Comparison of ENCODE assay signal across 18 cellular contexts in genomic region chr6:36347635-36348034, GRCh38. TPM values are rescaled to one million over a fixed set of nuclear protein-coding genes. Genes with fewer than 3 reads are reported as not detected.
"Had no signal": no experiment of that assay in that cellular context is flagged by ENCODE, and none has a peak within 500 bp of the region (broad histone marks: within the 10 kb centered on the region; RNA-seq: fewer than 3 reads in every experiment).

No MANE protein-coding gene starts in this region.

- H3K9me3 Mint-ChIP-seq: activated T-helper 17 cell treated with anti-CD3 and anti-CD28 coated beads, Interleukin-2, amount 50 U/mL, for 72 hours; neural progenitor cell; stimulated activated effector memory CD8-positive, alpha-beta T cell treated with anti-CD3 and anti-CD28 coated beads, Interleukin-12 subunit alpha, Interleukin-12 subunit beta, amount 100 ng/mL, for 72 hours; T-cell had no signal

- FAIRE-seq: endothelial cell of umbilical vein had no signal

- H3K4me3 Mint-ChIP-seq: activated naive CD4-positive, alpha-beta T cell treated with anti-CD3 and anti-CD28 coated beads for 36 hours; activated T-helper 17 cell treated with anti-CD3 and anti-CD28 coated beads, Interleukin-2, amount 50 U/mL, for 72 hours; neural progenitor cell; stimulated activated effector memory CD8-positive, alpha-beta T cell treated with anti-CD3 and anti-CD28 coated beads, Interleukin-12 subunit alpha, Interleukin-12 subunit beta, amount 100 ng/mL, for 72 hours; T-cell; WTC11 had no signal

- H3K27me3 ChIP-seq: adrenal gland, breast epithelium, neural progenitor cell, thyroid gland, uterus had no signal

- DNase-seq: activated CD4-positive, alpha-beta T cell treated with anti-CD3 and anti-CD28 coated beads for 48 hours; activated naive CD4-positive, alpha-beta T cell treated with anti-CD3 and anti-CD28 coated beads for 36 hours; gastrocnemius medialis; lower lobe of right lung; midbrain; right cardiac atrium; T-cell; T1000; thyroid gland; uterus had no signal

- H3K4me1 ChIP-seq: breast epithelium, gastrocnemius medialis had no signal

- H3K4me1 Mint-ChIP-seq: activated T-helper 17 cell treated with anti-CD3 and anti-CD28 coated beads, Interleukin-2, amount 50 U/mL, for 72 hours; stimulated activated effector memory CD8-positive, alpha-beta T cell treated with anti-CD3 and anti-CD28 coated beads, Interleukin-12 subunit alpha, Interleukin-12 subunit beta, amount 100 ng/mL, for 72 hours; T-cell had no signal

- H3K27me3 Mint-ChIP-seq: activated T-helper 17 cell treated with anti-CD3 and anti-CD28 coated beads, Interleukin-2, amount 50 U/mL, for 72 hours; T-cell had no signal

- H3K36me3 Mint-ChIP-seq: neural progenitor cell; stimulated activated effector memory CD8-positive, alpha-beta T cell treated with anti-CD3 and anti-CD28 coated beads, Interleukin-12 subunit alpha, Interleukin-12 subunit beta, amount 100 ng/mL, for 72 hours; T-cell; WTC11 had no signal

- H3K9ac ChIP-seq: neural progenitor cell had no signal

- H3K27ac ChIP-seq: breast epithelium, gastrocnemius medialis, lower lobe of right lung, neural progenitor cell, thyroid gland, uterus had no signal

- H3K27ac Mint-ChIP-seq: activated naive CD4-positive, alpha-beta T cell treated with anti-CD3 and anti-CD28 coated beads for 36 hours; activated T-helper 17 cell treated with anti-CD3 and anti-CD28 coated beads, Interleukin-2, amount 50 U/mL, for 72 hours; neural progenitor cell; stimulated activated effector memory CD8-positive, alpha-beta T cell treated with anti-CD3 and anti-CD28 coated beads, Interleukin-12 subunit alpha, Interleukin-12 subunit beta, amount 100 ng/mL, for 72 hours; T-cell; WTC11 had no signal

- H3K36me3 ChIP-seq: adrenal gland, breast epithelium, gastrocnemius medialis, lower lobe of right lung, neural progenitor cell, thyroid gland, uterus had no signal

- H3K9me3 ChIP-seq: adrenal gland, breast epithelium, gastrocnemius medialis, lower lobe of right lung, thyroid gland, uterus had no signal

- H3K4me3 ChIP-seq: adrenal gland, breast epithelium, gastrocnemius medialis, lower lobe of right lung, neural progenitor cell, thyroid gland, uterus had no signal

- H2AFZ ChIP-seq: neural progenitor cell had no signal

- ATAC-seq: activated T-helper 17 cell treated with anti-CD3 and anti-CD28 coated beads, Interleukin-2, amount 50 U/mL, for 72 hours; gastrocnemius medialis; lower lobe of right lung; right cardiac atrium; stimulated activated effector memory CD8-positive, alpha-beta T cell treated with anti-CD3 and anti-CD28 coated beads, Interleukin-12 subunit alpha, Interleukin-12 subunit beta, amount 100 ng/mL, for 72 hours; T-cell; WTC11 had no signal

- H3K4me2 ChIP-seq: neural progenitor cell had no signal

RNA-seq across cellular contexts. Expression of gene BNIP5, which starts 10.9 kb away (rescaled TPM):
- total RNA-seq: activated naive CD4-positive, alpha-beta T cell treated with anti-CD3 and anti-CD28 coated beads for 36 hours; activated T-helper 17 cell treated with anti-CD3 and anti-CD28 coated beads, Interleukin-2, amount 50 U/mL, for 72 hours; adrenal gland; endothelial cell of umbilical vein; gastrocnemius medialis; kidney epithelial cell; lower lobe of right lung; thyroid gland; uterus; WTC11 had no signal

RNA-seq across cellular contexts. Expression of gene ETV7, which starts 39.8 kb away (rescaled TPM):
- total RNA-seq: gastrocnemius medialis had no signal
